1 cellular context compared by ENCODE assay signal in genomic region chr16:21598676-21599157, GRCh38.
TF ChIP-seq lines count a peak whose summit lies in the region.

No MANE protein-coding gene starts in this region.

TF ChIP-seq in SK-N-SH, 30 proteins besides CTCF, POLR2A, EP300 and RAD21 (continued from another document):
- TF ChIP-seq, protein P1, sequence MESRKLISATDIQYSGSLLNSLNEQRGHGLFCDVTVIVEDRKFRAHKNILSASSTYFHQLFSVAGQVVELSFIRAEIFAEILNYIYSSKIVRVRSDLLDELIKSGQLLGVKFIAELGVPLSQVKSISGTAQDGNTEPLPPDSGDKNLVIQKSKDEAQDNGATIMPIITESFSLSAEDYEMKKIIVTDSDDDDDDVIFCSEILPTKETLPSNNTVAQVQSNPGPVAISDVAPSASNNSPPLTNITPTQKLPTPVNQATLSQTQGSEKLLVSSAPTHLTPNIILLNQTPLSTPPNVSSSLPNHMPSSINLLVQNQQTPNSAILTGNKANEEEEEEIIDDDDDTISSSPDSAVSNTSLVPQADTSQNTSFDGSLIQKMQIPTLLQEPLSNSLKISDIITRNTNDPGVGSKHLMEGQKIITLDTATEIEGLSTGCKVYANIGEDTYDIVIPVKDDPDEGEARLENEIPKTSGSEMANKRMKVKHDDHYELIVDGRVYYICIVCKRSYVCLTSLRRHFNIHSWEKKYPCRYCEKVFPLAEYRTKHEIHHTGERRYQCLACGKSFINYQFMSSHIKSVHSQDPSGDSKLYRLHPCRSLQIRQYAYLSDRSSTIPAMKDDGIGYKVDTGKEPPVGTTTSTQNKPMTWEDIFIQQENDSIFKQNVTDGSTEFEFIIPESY (IDR thresholded peaks at IDR 0.05; ENCODE audit: borderline replicate concordance, low read depth) = no peak
- TF ChIP-seq FOXJ3 (CRISPR knock-in tag; IDR thresholded peaks at IDR 0.05) (no peak), PBX3 (IDR thresholded peaks at IDR 0.05) (no peak), SMC3 (IDR thresholded peaks at IDR 0.05; ENCODE audit: low read depth, low read length) (no peak), FOSL2 (IDR thresholded peaks at IDR 0.05; ENCODE audit: borderline replicate concordance, low read depth) (no peak), NFIC (IDR thresholded peaks at IDR 0.05; ENCODE audit: borderline replicate concordance) (no peak), CHD2 (IDR thresholded peaks at IDR 0.05; ENCODE audit: low read length, partially characterized antibody) (no peak), POLR2AphosphoS5 (IDR thresholded peaks at IDR 0.05; ENCODE audit: low read depth, low read length) (no peak), IRF3 (IDR thresholded peaks at IDR 0.05; ENCODE audit: low read depth, low read length) (no peak), NRF1 (IDR thresholded peaks at IDR 0.05; ENCODE audit: low read depth, low read length) (no peak), MEF2A (IDR thresholded peaks at IDR 0.05; ENCODE audit: borderline replicate concordance, low read depth) (no peak), JUND (IDR thresholded peaks at IDR 0.05) (no peak), YY1 (IDR thresholded peaks at IDR 0.05; ENCODE audit: low read depth) (no peak), GABPA (IDR thresholded peaks at IDR 0.05; ENCODE audit: low read depth) (no peak), USF2 (IDR thresholded peaks at IDR 0.05; ENCODE audit: borderline replicate concordance, low read depth, low read length) (no peak), TCF12 (IDR thresholded peaks at IDR 0.05) (no peak), EZH2phosphoT487 (IDR thresholded peaks at IDR 0.05; ENCODE audit: borderline replicate concordance, low read depth) (no peak)
